Comparison of ENCODE assay signal across 20 cellular contexts in the genomic region with DNA sequence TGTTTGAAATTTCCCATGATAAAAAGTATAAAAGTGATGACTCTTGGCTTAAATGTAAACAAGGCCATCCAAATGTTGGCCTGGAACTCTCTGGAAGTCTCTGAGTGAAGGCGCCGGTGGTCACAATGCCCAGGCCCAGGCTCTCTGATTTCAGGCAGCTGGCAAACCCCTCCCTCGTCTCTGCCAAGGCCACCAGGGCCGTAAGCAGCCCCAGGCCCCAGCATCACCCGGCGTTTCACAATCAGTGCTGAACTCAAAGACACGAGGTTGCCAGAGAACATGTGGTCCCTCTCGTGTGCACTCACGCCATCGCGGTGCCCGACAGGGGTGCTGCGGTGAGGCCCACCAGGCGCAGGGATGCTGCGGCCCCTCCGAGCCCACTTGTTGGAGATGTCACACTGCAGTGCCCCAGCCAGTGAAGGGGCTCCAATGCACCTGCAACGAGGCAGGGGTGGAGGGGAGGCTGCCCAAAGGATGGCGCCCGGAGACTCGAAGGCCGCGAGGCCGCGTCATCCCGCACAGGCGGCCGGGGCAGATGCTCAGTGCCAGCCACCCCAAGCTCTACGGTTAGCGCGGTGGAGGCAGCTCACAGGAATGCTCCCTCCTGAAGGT. TPM values are rescaled to one million over a fixed set of nuclear protein-coding genes. Genes with fewer than 3 reads are reported as not detected.
DNase-seq lines count a peak whose midpoint lies in the region; ATAC-seq, FAIRE-seq and TF ChIP-seq lines count a peak whose summit lies in the region.
"Had no signal": no experiment of that assay in that cellular context is flagged by ENCODE, and none has a peak within 500 bp of the region (broad histone marks: within the 10 kb centered on the region; RNA-seq: fewer than 3 reads in every experiment).

No MANE protein-coding gene starts in this region.

- no peaks in the 10 kb centered on the region for H3K27me3 Mint-ChIP-seq in chondrocyte (ENCODE audit: low read depth)

- no peak for TF ChIP-seq POLR2A in suprapubic skin (IDR thresholded peaks at IDR 0.05)

- H3K9me3 Mint-ChIP-seq in chondrocyte (ENCODE audit: low read depth): no peaks in the 10 kb centered on the region

- H3K4me3 ChIP-seq in lower lobe of right lung (no peak overlapping the region), suprapubic skin (no peak overlapping the region)
- H3K4me3 ChIP-seq: A549, body of pancreas, prostate gland, thyroid gland had no signal

- no peak overlapping the region for H3K4me3 Mint-ChIP-seq in chondrocyte (ENCODE audit: unreplicated experiment)
- H3K4me3 Mint-ChIP-seq: activated CD8-positive, alpha-beta T cell treated with anti-CD3 and anti-CD28 coated beads, Interleukin-2, amount 10 ng/mL, durations not matched to agents 7 days and 5 days had no signal

- H3K36me3 Mint-ChIP-seq in chondrocyte (ENCODE audit: low read depth): peaks cover 10% of the 10 kb centered on the region

- intact Hi-C loops in lower lobe of right lung (cut with DNase I): no loop called here

- H3K27ac Mint-ChIP-seq in chondrocyte (ENCODE audit: unreplicated experiment): no peak overlapping the region
- H3K27ac Mint-ChIP-seq: activated CD8-positive, alpha-beta T cell treated with anti-CD3 and anti-CD28 coated beads, Interleukin-2, amount 10 ng/mL, durations not matched to agents 7 days and 5 days had no signal

- H3K4me1 Mint-ChIP-seq in chondrocyte (ENCODE audit: low read depth): peaks cover 4% of the 10 kb centered on the region

- FAIRE-seq in D721Med (lab: Jason Lieb, UNC): no peak
- FAIRE-seq: A549, GM12891, TTC549 had no signal

- DNase-seq in activated gamma-delta T cell treated with Interleukin-2 at 50 U/mL for 16 hours (peak; percentile 2), activated gamma-delta T cell (lab: John Stamatoyannopoulos, UW) (no peak), chondrocyte (ENCODE audit: low spot score) (peak; percentile 93), lower lobe of right lung (peak; percentile 44), suprapubic skin (ENCODE audit: low spot score in 2 of 2) (peak; percentile 57 to 75), D721Med (ENCODE audit: insufficient read length, low spot score) (no peak), cortex of kidney (lab: John Stamatoyannopoulos, UW) (no peak), caudate nucleus (lab: John Stamatoyannopoulos, UW) (no peak)
- DNase-seq: activated CD8-positive, alpha-beta T cell treated with anti-CD3 and anti-CD28 coated beads, Interleukin-2, amount 10 ng/mL, durations not matched to agents 7 days and 5 days; activated naive CD4-positive, alpha-beta T cell; hippocampal formation; NCI-H2081; NCI-H524; stimulated activated CD4-positive, alpha-beta T cell treated with anti-CD3 and anti-CD28 coated beads, Interleukin-1b, Interleukin-23, amount 100 ng/mL, for 48 hours had no signal

- H3K9me3 ChIP-seq in lower lobe of right lung: no peaks in the 10 kb centered on the region
- no peaks in the 10 kb centered on the region for H3K9me3 ChIP-seq in suprapubic skin
- H3K9me3 ChIP-seq: A549, body of pancreas, prostate gland, thyroid gland had no signal

- TF ChIP-seq CTCF in chondrocyte (IDR thresholded peaks at IDR 0.05): no peak
- TF ChIP-seq CTCF in lower lobe of right lung (IDR thresholded peaks at IDR 0.05): no peak
- no peak for TF ChIP-seq CTCF in suprapubic skin (IDR thresholded peaks at IDR 0.05)
- no peak for TF ChIP-seq CTCF in D721Med (IDR thresholded peaks at IDR 0.05; ENCODE audit: insufficient read depth, missing control alignments)

- TF ChIP-seq EP300 in suprapubic skin (IDR thresholded peaks at IDR 0.05): no peak

- peaks cover 52% of the 10 kb centered on the region for H3K4me1 ChIP-seq in lower lobe of right lung
- H3K4me1 ChIP-seq in suprapubic skin: peaks cover 17% of the 10 kb centered on the region
- H3K4me1 ChIP-seq: body of pancreas, prostate gland, thyroid gland had no signal

- no peaks in the 10 kb centered on the region for H3K27me3 ChIP-seq in lower lobe of right lung (ENCODE audit: low read depth)
- no peaks in the 10 kb centered on the region for H3K27me3 ChIP-seq in suprapubic skin
- H3K27me3 ChIP-seq: body of pancreas, thyroid gland had no signal

- WGBS in suprapubic skin: 85% methylated on average over 17 of the region's 30 CpGs

- H3K27ac ChIP-seq in lower lobe of right lung (peak overlapping the region; percentile 6), suprapubic skin (no peak overlapping the region), caudate nucleus (ENCODE audit: low read depth, low read length) (no peak overlapping the region)
- H3K27ac ChIP-seq: A549, body of pancreas, prostate gland, thyroid gland had no signal

- peaks cover 40% of the 10 kb centered on the region for H3K36me3 ChIP-seq in lower lobe of right lung
- H3K36me3 ChIP-seq in suprapubic skin: peaks cover 19% of the 10 kb centered on the region
- H3K36me3 ChIP-seq: prostate gland, thyroid gland had no signal

- no peak for ATAC-seq in lower lobe of right lung
- ATAC-seq: A549; activated CD8-positive, alpha-beta T cell treated with anti-CD3 and anti-CD28 coated beads, Interleukin-2, amount 10 ng/mL, durations not matched to agents 7 days and 5 days; body of pancreas had no signal

RNA-seq across cellular contexts. Expression of gene LPCAT1, which starts 15.0 kb away (rescaled TPM):
- total RNA-seq in chondrocyte (39.9 to 49.4 TPM (median 46.4 TPM) in 3 replicates), lower lobe of right lung (475 TPM), suprapubic skin (10 to 100 TPM; 11.3 to 21.0 (median 13.8) TPM)

Comparison
In these comparisons a context has a peak if more than half of its experiments do, and no peak if none do; other contexts are left out.
1. DNase-seq: peak in activated gamma-delta T cell treated with Interleukin-2 at 50 U/mL for 16 hours (single experiment), chondrocyte (single experiment), lower lobe of right lung (single experiment) and suprapubic skin (2 of 2); none in activated gamma-delta T cell (single experiment), D721Med (single experiment), cortex of kidney (single experiment) and caudate nucleus (0 of 61).